ENCODE assay signal across 12 cellular contexts in the genomic region with DNA sequence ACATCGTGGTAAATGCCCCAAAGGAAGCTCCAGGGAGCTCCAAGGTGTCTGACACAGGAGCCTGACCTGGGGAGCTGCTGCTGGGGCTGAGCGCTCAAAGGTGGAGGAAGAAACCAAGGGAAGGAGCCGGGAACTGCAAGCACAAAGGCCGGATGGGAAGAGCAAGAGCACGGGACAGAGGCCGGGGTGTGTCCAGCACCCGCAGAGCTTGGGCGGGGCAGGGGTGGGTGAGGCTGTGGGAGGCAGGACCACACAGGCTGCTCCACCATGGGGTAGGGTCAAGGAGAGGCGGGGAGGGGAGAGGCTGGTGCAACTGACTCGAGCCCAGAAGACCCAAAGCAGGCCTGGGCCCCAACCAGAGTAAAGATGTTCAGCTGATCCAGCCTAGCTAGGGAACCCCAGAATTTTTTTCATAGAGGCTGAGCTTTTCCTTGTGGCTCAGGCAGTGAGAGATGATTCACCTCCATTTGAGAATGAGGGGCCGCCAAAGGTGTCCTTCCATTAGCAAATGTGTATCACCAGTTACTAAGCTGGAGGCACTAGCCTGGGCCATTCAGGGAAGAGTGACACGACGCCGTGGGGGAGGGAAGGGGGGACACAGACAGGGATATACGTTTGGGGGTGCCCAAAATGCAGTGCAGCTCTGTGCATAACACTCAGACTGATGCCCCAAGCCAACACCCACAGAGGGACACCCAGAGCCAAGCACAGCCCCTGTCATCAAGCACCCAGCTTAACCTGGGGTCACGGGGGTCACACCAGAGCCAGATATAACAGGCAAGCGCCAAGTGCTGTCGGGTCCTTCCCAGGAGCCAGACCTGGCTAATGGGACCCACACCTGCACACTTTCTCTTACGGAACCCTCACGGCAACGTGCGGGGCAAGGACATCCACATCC. TPM values are rescaled to one million over a fixed set of nuclear protein-coding genes. Genes with fewer than 3 reads are reported as not detected.
DNase-seq lines count a peak whose midpoint lies in the region; ATAC-seq and TF ChIP-seq lines count a peak whose summit lies in the region.
"Had no signal": no experiment of that assay in that cellular context is flagged by ENCODE, and none has a peak within 500 bp of the region (broad histone marks: within the 10 kb centered on the region; RNA-seq: fewer than 3 reads in every experiment).

No MANE protein-coding gene starts in this region.

- H3K4me3 Mint-ChIP-seq in activated T-helper 17 cell treated with anti-CD3 and anti-CD28 coated beads, Interleukin-2, amount 50 U/mL, for 72 hours, result no peak overlapping the region
- H3K4me3 Mint-ChIP-seq: B cell had no signal

- H3K36me3 ChIP-seq in left ventricle myocardium inferior (no peaks in the 10 kb centered on the region), skeletal muscle satellite cell (ENCODE audit: insufficient read depth, low read length) (peaks cover 6% of the 10 kb centered on the region)

- peaks cover 6% of the 10 kb centered on the region for H3K4me1 Mint-ChIP-seq in activated T-helper 17 cell treated with anti-CD3 and anti-CD28 coated beads, Interleukin-2, amount 50 U/mL, for 72 hours

- H3K4me2 ChIP-seq in skeletal muscle satellite cell (ENCODE audit: low read length), result peak overlapping the region; percentile 20

- H3K9me3 ChIP-seq in left ventricle myocardium inferior (replicated peaks), result no peaks in the 10 kb centered on the region
- H3K9me3 ChIP-seq in skeletal muscle satellite cell (replicated peaks; ENCODE audit: low read length), result no peaks in the 10 kb centered on the region

- no peak for ATAC-seq in activated T-helper 17 cell treated with anti-CD3 and anti-CD28 coated beads, Interleukin-2, amount 50 U/mL, for 72 hours (replicated peaks)
- ATAC-seq in HG02623 (IDR thresholded peaks at IDR 0.05; ENCODE audit: unreplicated experiment) (no peak), HG02981 (IDR thresholded peaks at IDR 0.05; ENCODE audit: unreplicated experiment) (no peak)

- no peaks in the 10 kb centered on the region for H3K27me3 Mint-ChIP-seq in activated T-helper 17 cell treated with anti-CD3 and anti-CD28 coated beads, Interleukin-2, amount 50 U/mL, for 72 hours
- H3K27me3 Mint-ChIP-seq: B cell, naive B cell had no signal

- H3K9ac ChIP-seq in skeletal muscle satellite cell (ENCODE audit: low read depth, low read length), result peak overlapping the region; percentile 36

- peak; percentile 47 for DNase-seq in ELF-1 (ENCODE audit: low read depth, low spot score)
- DNase-seq in left ventricle myocardium inferior, result peak; percentile 46
- DNase-seq in T-helper 9 cell, result no peak
- no peak for DNase-seq in NCI-H187 treated with DMSO at 0.1 percent for 48 hours (lab: John Stamatoyannopoulos, UW)
- DNase-seq: naive B cell, NCI-H446 treated with DMSO at 0.1 percent for 48 hours had no signal

- intact Hi-C loops in left ventricle myocardium inferior (cut with micrococcal nuclease), result no loop called here

- no peaks in the 10 kb centered on the region for H3K9me3 Mint-ChIP-seq in activated T-helper 17 cell treated with anti-CD3 and anti-CD28 coated beads, Interleukin-2, amount 50 U/mL, for 72 hours

- peak overlapping the region; percentile 85 for H3K27ac ChIP-seq in left ventricle myocardium inferior (replicated peaks)

- TF ChIP-seq CTCF in left ventricle myocardium inferior (IDR thresholded peaks at IDR 0.05; ENCODE audit: borderline replicate concordance), result no peak

- H3K27ac Mint-ChIP-seq in activated T-helper 17 cell treated with anti-CD3 and anti-CD28 coated beads, Interleukin-2, amount 50 U/mL, for 72 hours, result peak overlapping the region; percentile 67
- H3K27ac Mint-ChIP-seq: B cell had no signal

- peaks cover 89% of the 10 kb centered on the region for H3K4me1 ChIP-seq in left ventricle myocardium inferior
- H3K4me1 ChIP-seq in skeletal muscle satellite cell (ENCODE audit: control insufficient read depth, insufficient read depth, low read length), result peaks cover 60% of the 10 kb centered on the region

- H3K4me3 ChIP-seq in left ventricle myocardium inferior, result peak overlapping the region; percentile 30
- H3K4me3 ChIP-seq in skeletal muscle satellite cell (ENCODE audit: low read length), result no peak overlapping the region

- H3K36me3 Mint-ChIP-seq in activated T-helper 17 cell treated with anti-CD3 and anti-CD28 coated beads, Interleukin-2, amount 50 U/mL, for 72 hours (ENCODE audit: low read depth), result no peaks in the 10 kb centered on the region
- H3K36me3 Mint-ChIP-seq: naive B cell had no signal

- H3K27me3 ChIP-seq in left ventricle myocardium inferior (ENCODE audit: low read depth) (no peaks in the 10 kb centered on the region), skeletal muscle satellite cell (ENCODE audit: control insufficient read depth, insufficient read depth, low read length) (no peaks in the 10 kb centered on the region)

RNA-seq across cellular contexts. Expression of gene TLDC2, which starts 21.3 kb away (rescaled TPM):
- not detected for total RNA-seq in activated T-helper 17 cell treated with anti-CD3 and anti-CD28 coated beads, Interleukin-2, amount 50 U/mL, for 72 hours
- total RNA-seq in left ventricle myocardium inferior, result not detected
- not detected in 2 replicates for total RNA-seq in skeletal muscle satellite cell (2012; rRNA removed)
- total RNA-seq: activated CD8-positive, alpha-beta memory T cell treated with anti-CD3 and anti-CD28 coated beads for 36 hours; B cell had no signal

Comparison
In these comparisons a context has a peak if more than half of its experiments do, and no peak if none do; other contexts are left out.
1. DNase-seq: peak in ELF-1 (single experiment) and left ventricle myocardium inferior (single experiment); none in T-helper 9 cell (single experiment) and NCI-H187 treated with DMSO at 0.1 percent for 48 hours (single experiment).